In the genomic region with DNA sequence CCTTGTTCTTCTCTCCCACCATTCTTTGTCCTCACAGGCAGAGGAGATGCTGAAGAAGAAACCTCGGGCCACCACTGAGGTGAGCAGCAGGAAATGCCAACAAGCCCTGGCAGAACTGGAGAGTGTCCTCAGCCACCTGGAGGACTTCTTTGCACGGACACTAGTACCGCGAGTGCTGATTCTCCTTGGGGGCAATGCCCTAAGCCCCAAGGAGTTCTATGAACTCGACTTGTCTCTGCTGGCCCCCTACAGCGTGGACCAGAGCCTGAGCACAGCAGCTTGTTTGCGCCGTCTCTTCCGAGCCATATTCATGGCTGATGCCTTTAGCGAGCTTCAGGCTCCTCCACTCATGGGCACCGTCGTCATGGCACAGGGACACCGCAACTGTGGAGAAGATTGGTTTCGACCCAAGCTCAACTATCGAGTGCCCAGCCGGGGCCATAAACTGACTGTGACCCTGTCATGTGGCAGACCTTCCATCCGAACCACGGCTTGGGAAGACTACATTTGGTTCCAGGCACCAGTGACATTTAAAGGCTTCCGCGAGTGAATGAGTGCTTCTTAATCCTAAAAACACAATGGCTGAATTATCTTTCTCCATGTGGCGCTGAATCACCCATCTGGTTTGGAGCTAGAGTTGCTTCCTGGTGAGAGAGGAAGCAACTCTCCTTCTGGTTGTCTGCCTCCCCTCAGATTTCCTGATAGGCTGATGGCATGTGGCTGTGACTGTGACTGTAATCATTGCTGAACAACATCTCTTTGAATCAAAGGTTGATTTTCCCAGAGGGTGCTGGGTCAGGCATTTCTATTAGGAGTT, we compare ENCODE assay signal across 1 cellular context.
TF ChIP-seq lines count a peak whose summit lies in the region.

No MANE protein-coding gene starts in this region.

TF ChIP-seq in K562, 482 proteins besides CTCF, POLR2A, EP300 and RAD21 (continued from another document and continues in another):
- no peak for TF ChIP-seq ZNF324 (CRISPR knock-in tag; IDR thresholded peaks at IDR 0.05)
- TF ChIP-seq CBFA2T3 (IDR thresholded peaks at IDR 0.05): peak; percentile 92
- peak; percentile 54; the same call in 1 of the 2 replicates for TF ChIP-seq ZNF24 (IDR thresholded peaks at IDR 0.05)
- peak in 1 of 2 experiments; percentile 93; a peak in 3 of 4 replicates for TF ChIP-seq RCOR1 (IDR thresholded peaks at IDR 0.05; ENCODE audit: borderline replicate concordance in 1 of 2, low read depth in 2 of 2, low read length in 2 of 2)
- 0 out of 2 replicates have a peak, but pooled peaks have one; percentile 73 for TF ChIP-seq RHOXF2B (CRISPR knock-in tag; conservative IDR thresholded peaks at IDR 0.05)
- TF ChIP-seq CREB1 (IDR thresholded peaks at IDR 0.05): peak; percentile 40
- TF ChIP-seq CREB1 (CRISPR knock-in tag; IDR thresholded peaks at IDR 0.05): no peak
- TF ChIP-seq ZNF76 (CRISPR knock-in tag; IDR thresholded peaks at IDR 0.05; ENCODE audit: borderline replicate concordance): no peak
- TF ChIP-seq DMBX1 (CRISPR knock-in tag; IDR thresholded peaks at IDR 0.05; ENCODE audit: borderline replicate concordance): peak; percentile 76
- TF ChIP-seq, protein P1, sequence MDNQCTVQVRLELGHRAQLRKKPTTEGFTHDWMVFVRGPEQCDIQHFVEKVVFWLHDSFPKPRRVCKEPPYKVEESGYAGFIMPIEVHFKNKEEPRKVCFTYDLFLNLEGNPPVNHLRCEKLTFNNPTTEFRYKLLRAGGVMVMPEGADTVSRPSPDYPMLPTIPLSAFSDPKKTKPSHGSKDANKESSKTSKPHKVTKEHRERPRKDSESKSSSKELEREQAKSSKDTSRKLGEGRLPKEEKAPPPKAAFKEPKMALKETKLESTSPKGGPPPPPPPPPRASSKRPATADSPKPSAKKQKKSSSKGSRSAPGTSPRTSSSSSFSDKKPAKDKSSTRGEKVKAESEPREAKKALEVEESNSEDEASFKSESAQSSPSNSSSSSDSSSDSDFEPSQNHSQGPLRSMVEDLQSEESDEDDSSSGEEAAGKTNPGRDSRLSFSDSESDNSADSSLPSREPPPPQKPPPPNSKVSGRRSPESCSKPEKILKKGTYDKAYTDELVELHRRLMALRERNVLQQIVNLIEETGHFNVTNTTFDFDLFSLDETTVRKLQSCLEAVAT (IDR thresholded peaks at IDR 0.05): no peak
- TF ChIP-seq RBM39 (optimal IDR thresholded peaks at IDR 0.05; ENCODE audit: low read depth, low read length): no peak
- peak; percentile 18; the same call in 1 of the 2 replicates for TF ChIP-seq SUPT5H (IDR thresholded peaks at IDR 0.05)
- TF ChIP-seq ZNF133 (CRISPR knock-in tag; IDR thresholded peaks at IDR 0.05): no peak
- TF ChIP-seq GTF2A2 (tag; IDR thresholded peaks at IDR 0.05): peak; percentile 76
- no peak for TF ChIP-seq FUS (optimal IDR thresholded peaks at IDR 0.05; ENCODE audit: low read depth, low read length)
- peak; percentile 9; the same call in 1 of the 2 replicates for TF ChIP-seq MECOM (CRISPR knock-in tag; IDR thresholded peaks at IDR 0.05)
- TF ChIP-seq ZNF77 (CRISPR knock-in tag; IDR thresholded peaks at IDR 0.05): no peak
- no peak for TF ChIP-seq CEBPG (CRISPR knock-in tag; IDR thresholded peaks at IDR 0.05)
- TF ChIP-seq CEBPG (tag; conservative IDR thresholded peaks at IDR 0.05 in 1 of 2, IDR thresholded peaks at IDR 0.05 in 1 of 2): 0 out of 4 replicates have a peak, but pooled peaks of 1 of the 2 experiments have one; percentile 13
- 0 out of 2 replicates have a peak, but pooled peaks have one; percentile 52 for TF ChIP-seq GABPB1 (CRISPR knock-in tag; IDR thresholded peaks at IDR 0.05)
- peak in 1 of 2 experiments; percentile 67; a peak in 2 of 4 replicates for TF ChIP-seq TBL1XR1 (IDR thresholded peaks at IDR 0.05; ENCODE audit: low read length in 2 of 2)
- TF ChIP-seq EHMT2 (IDR thresholded peaks at IDR 0.05): peak; percentile 59; the same call in 1 of the 2 replicates
- TF ChIP-seq ZNF239 (CRISPR knock-in tag; IDR thresholded peaks at IDR 0.05): peak; percentile 42; the same call in 1 of the 2 replicates
- no peak for TF ChIP-seq USF2 (CRISPR knock-in tag; IDR thresholded peaks at IDR 0.05)
- peak; percentile 78 for TF ChIP-seq ZNF175 (CRISPR knock-in tag; IDR thresholded peaks at IDR 0.05; ENCODE audit: low read depth)
- TF ChIP-seq ZKSCAN8 (CRISPR knock-in tag; IDR thresholded peaks at IDR 0.05): peak; percentile 57; the same call in 1 of the 2 replicates
- peak in 1 of 2 experiments; percentile 65; a peak in 2 of 4 replicates for TF ChIP-seq TEAD1 (CRISPR knock-in tag; IDR thresholded peaks at IDR 0.05)
- TF ChIP-seq FOXK2 (conservative IDR thresholded peaks at IDR 0.05 in 1 of 2, IDR thresholded peaks at IDR 0.05 in 1 of 2; ENCODE audit: low read depth in 2 of 2): peak; percentile 43 to 44; a peak in 2 of 4 replicates
- TF ChIP-seq POLR3A (IDR thresholded peaks at IDR 0.05; ENCODE audit: borderline replicate concordance, extremely low read depth, insufficient read depth, insufficient read length): no peak
- TF ChIP-seq HSF4 (CRISPR knock-in tag; IDR thresholded peaks at IDR 0.05; ENCODE audit: borderline replicate concordance): no peak
- TF ChIP-seq ZFPM2 (CRISPR knock-in tag; IDR thresholded peaks at IDR 0.05): 0 out of 2 replicates have a peak, but pooled peaks have one; percentile 65
- TF ChIP-seq POLR2AphosphoS5 (IDR thresholded peaks at IDR 0.05; ENCODE audit: control insufficient read depth, insufficient read depth, low read depth, low read length): peak; percentile 41
- TF ChIP-seq ZBTB12 (CRISPR knock-in tag; IDR thresholded peaks at IDR 0.05): 0 out of 2 replicates have a peak, but pooled peaks have one; percentile 27
- TF ChIP-seq CC2D1A (IDR thresholded peaks at IDR 0.05): peak; percentile 40; the same call in 1 of the 2 replicates
- peak in 1 of 2 experiments; percentile 56; a peak in 1 of 4 replicates for TF ChIP-seq TRIM24 (IDR thresholded peaks at IDR 0.05)
- TF ChIP-seq TCF3 (CRISPR knock-in tag; IDR thresholded peaks at IDR 0.05): peak; percentile 90
- peak in 1 of 2 experiments; percentile 59; a peak in 1 of 4 replicates for TF ChIP-seq FOXA3 (CRISPR knock-in tag; conservative IDR thresholded peaks at IDR 0.05 in 1 of 2, IDR thresholded peaks at IDR 0.05 in 1 of 2)
- TF ChIP-seq E2F6 (IDR thresholded peaks at IDR 0.05; ENCODE audit: borderline replicate concordance in 1 of 2, extremely low read depth in 1 of 2, insufficient read depth in 1 of 2, insufficient read length in 1 of 2, low read depth in 1 of 2, low read length in 1 of 2, poor library complexity in 1 of 2, severe bottlenecking in 1 of 2): peak in 1 of 2 experiments; percentile 12
- peak; percentile 61 for TF ChIP-seq SMARCE1 (IDR thresholded peaks at IDR 0.05)
- TF ChIP-seq ETS2 (tag; IDR thresholded peaks at IDR 0.05; ENCODE audit: borderline replicate concordance, poor library complexity, severe bottlenecking): no peak
- TF ChIP-seq ELF4 (CRISPR knock-in tag; IDR thresholded peaks at IDR 0.05): peak; percentile 87
- peak; percentile 68; the same call in 1 of the 2 replicates for TF ChIP-seq KLF6 (CRISPR knock-in tag; IDR thresholded peaks at IDR 0.05; ENCODE audit: borderline replicate concordance)
- peak; percentile 30; the same call in 1 of the 2 replicates for TF ChIP-seq PKNOX1 (IDR thresholded peaks at IDR 0.05)
- TF ChIP-seq HNRNPL (IDR thresholded peaks at IDR 0.05; ENCODE audit: low read depth, low read length): no peak
- peak; percentile 51 for TF ChIP-seq C11orf30 (IDR thresholded peaks at IDR 0.05; ENCODE audit: low read depth)
- TF ChIP-seq ZNF146 (CRISPR knock-in tag; IDR thresholded peaks at IDR 0.05; ENCODE audit: unreplicated experiment): no peak
- 0 out of 2 replicates have a peak, but pooled peaks have one; percentile 43 for TF ChIP-seq HIVEP1 (CRISPR knock-in tag; IDR thresholded peaks at IDR 0.05)
- TF ChIP-seq, protein P2, sequence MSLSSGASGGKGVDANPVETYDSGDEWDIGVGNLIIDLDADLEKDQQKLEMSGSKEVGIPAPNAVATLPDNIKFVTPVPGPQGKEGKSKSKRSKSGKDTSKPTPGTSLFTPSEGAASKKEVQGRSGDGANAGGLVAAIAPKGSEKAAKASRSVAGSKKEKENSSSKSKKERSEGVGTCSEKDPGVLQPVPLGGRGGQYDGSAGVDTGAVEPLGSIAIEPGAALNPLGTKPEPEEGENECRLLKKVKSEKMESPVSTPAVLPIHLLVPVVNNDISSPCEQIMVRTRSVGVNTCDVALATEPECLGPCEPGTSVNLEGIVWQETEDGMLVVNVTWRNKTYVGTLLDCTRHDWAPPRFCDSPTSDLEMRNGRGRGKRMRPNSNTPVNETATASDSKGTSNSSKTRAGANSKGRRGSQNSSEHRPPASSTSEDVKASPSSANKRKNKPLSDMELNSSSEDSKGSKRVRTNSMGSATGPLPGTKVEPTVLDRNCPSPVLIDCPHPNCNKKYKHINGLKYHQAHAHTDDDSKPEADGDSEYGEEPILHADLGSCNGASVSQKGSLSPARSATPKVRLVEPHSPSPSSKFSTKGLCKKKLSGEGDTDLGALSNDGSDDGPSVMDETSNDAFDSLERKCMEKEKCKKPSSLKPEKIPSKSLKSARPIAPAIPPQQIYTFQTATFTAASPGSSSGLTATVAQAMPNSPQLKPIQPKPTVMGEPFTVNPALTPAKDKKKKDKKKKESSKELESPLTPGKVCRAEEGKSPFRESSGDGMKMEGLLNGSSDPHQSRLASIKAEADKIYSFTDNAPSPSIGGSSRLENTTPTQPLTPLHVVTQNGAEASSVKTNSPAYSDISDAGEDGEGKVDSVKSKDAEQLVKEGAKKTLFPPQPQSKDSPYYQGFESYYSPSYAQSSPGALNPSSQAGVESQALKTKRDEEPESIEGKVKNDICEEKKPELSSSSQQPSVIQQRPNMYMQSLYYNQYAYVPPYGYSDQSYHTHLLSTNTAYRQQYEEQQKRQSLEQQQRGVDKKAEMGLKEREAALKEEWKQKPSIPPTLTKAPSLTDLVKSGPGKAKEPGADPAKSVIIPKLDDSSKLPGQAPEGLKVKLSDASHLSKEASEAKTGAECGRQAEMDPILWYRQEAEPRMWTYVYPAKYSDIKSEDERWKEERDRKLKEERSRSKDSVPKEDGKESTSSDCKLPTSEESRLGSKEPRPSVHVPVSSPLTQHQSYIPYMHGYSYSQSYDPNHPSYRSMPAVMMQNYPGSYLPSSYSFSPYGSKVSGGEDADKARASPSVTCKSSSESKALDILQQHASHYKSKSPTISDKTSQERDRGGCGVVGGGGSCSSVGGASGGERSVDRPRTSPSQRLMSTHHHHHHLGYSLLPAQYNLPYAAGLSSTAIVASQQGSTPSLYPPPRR (CRISPR knock-in tag; IDR thresholded peaks at IDR 0.05; ENCODE audit: borderline replicate concordance): no peak
- TF ChIP-seq PML (IDR thresholded peaks at IDR 0.05; ENCODE audit: low read length): peak; percentile 45
- TF ChIP-seq ZNF584 (CRISPR knock-in tag; IDR thresholded peaks at IDR 0.05; ENCODE audit: low read depth): peak; percentile 79
- TF ChIP-seq, protein P3, sequence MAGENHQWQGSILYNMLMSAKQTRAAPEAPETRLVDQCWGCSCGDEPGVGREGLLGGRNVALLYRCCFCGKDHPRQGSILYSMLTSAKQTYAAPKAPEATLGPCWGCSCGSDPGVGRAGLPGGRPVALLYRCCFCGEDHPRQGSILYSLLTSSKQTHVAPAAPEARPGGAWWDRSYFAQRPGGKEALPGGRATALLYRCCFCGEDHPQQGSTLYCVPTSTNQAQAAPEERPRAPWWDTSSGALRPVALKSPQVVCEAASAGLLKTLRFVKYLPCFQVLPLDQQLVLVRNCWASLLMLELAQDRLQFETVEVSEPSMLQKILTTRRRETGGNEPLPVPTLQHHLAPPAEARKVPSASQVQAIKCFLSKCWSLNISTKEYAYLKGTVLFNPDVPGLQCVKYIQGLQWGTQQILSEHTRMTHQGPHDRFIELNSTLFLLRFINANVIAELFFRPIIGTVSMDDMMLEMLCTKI (IDR thresholded peaks at IDR 0.05; ENCODE audit: partially characterized antibody): no peak
- TF ChIP-seq KDM1A (IDR thresholded peaks at IDR 0.05): peak; percentile 77 to 80
- peak in 1 of 2 experiments; percentile 91; a peak in 2 of 4 replicates for TF ChIP-seq HDAC1 (IDR thresholded peaks at IDR 0.05)
- TF ChIP-seq KLF1 (tag; IDR thresholded peaks at IDR 0.05): 0 out of 2 replicates have a peak, but pooled peaks have one; percentile 28
- no peak for TF ChIP-seq ZC3H8 (IDR thresholded peaks at IDR 0.05)
- TF ChIP-seq SOX6 (IDR thresholded peaks at IDR 0.05): peak; percentile 86
- TF ChIP-seq NFATC3 (IDR thresholded peaks at IDR 0.05): no peak
